Comparison of ENCODE assay signal across 14 cellular contexts in the genomic region with DNA sequence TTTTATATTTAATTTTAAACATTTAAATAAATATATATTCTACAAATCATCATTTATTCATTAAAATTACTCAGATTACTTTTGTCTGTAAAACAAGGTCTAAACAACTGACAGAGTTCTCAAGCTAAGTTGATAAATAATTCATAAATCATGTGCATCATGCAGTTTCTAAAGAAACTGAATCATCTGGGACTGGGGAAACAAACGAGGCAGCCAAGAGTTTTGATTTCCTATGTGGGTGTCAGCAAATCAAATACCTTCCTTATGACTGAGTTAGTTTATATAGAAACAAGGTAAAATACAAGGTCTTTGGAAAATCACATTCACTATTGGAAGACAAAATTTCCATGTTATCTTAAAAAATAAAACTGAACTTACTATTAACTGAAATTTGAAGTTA.
DNase-seq lines count a peak whose midpoint lies in the region; ATAC-seq, FAIRE-seq and TF ChIP-seq lines count a peak whose summit lies in the region.
"Had no signal": no experiment of that assay in that cellular context is flagged by ENCODE, and none has a peak within 500 bp of the region (broad histone marks: within the 10 kb centered on the region; RNA-seq: fewer than 3 reads in every experiment).

No MANE protein-coding gene starts in this region.

- no peaks in the 10 kb centered on the region for H3K9me3 Mint-ChIP-seq in brain
- H3K9me3 Mint-ChIP-seq in activated naive CD4-positive, alpha-beta T cell treated with anti-CD3 and anti-CD28 coated beads, Interleukin-2, amount 50 U/mL, for 72 hours = no peaks in the 10 kb centered on the region
- H3K9me3 Mint-ChIP-seq: central memory CD8-positive, alpha-beta T cell; stimulated activated memory B cell treated with anti-CD40 and anti-IgM and Interleukin-4, amounts not matched to agents 10 μg/mL and 1 μg/mL and 100 μg/mL, for 72 hours had no signal

- peak overlapping the region in 2 of 5 experiments; percentile 20 to 22 for H3K4me3 Mint-ChIP-seq in brain
- H3K4me3 Mint-ChIP-seq: central memory CD8-positive, alpha-beta T cell; stimulated activated memory B cell treated with anti-CD40 and anti-IgM and Interleukin-4, amounts not matched to agents 10 μg/mL and 1 μg/mL and 100 μg/mL, for 72 hours had no signal

- H3F3A ChIP-seq in MM.1S (ENCODE audit: insufficient read depth, low read length) = peaks cover 9% of the 10 kb centered on the region

- no peak overlapping the region for H3K4me3 ChIP-seq in A673 (ENCODE audit: low read depth, low read length, poor library complexity, severe bottlenecking)
- H3K4me3 ChIP-seq in MM.1S (ENCODE audit: low read length) = no peak overlapping the region

- peak overlapping the region; percentile 28 to 71 (median 43) for H3K27ac Mint-ChIP-seq in brain
- H3K27ac Mint-ChIP-seq in activated naive CD4-positive, alpha-beta T cell treated with anti-CD3 and anti-CD28 coated beads, Interleukin-2, amount 50 U/mL, for 72 hours = no peak overlapping the region
- H3K27ac Mint-ChIP-seq: stimulated activated memory B cell treated with anti-CD40 and anti-IgM and Interleukin-4, amounts not matched to agents 10 μg/mL and 1 μg/mL and 100 μg/mL, for 72 hours had no signal

- DNase-seq in A673 (ENCODE audit: low spot score) = peak; percentile 72
- DNase-seq in HTR-8/SVneo (ENCODE audit: insufficient read length, low spot score) = peak; percentile 42
- DNase-seq in iris pigment epithelial cell (ENCODE audit: low read depth) = peak; percentile 90
- no peak for DNase-seq in MM.1S
- no peak for DNase-seq in activated naive CD4-positive, alpha-beta T cell treated with anti-CD3 and anti-CD28 coated beads, Interleukin-2, amount 50 U/mL, for 72 hours (ENCODE audit: low spot score in 2 of 2)
- DNase-seq in foreskin melanocyte = no peak
- DNase-seq in HK-2 (ENCODE audit: unreplicated experiment) = no peak
- DNase-seq: activated CD4-positive, CD25-positive, alpha-beta regulatory T cell treated with anti-CD3 and anti-CD28 coated beads, Interleukin-2, amount 50 U/mL, for 72 hours; AML-193; KBM-7; SHP77 had no signal

- peak; percentile 59 for FAIRE-seq in HTR-8/SVneo (lab: Jason Lieb, UNC)

- no peak for ATAC-seq in activated naive CD4-positive, alpha-beta T cell treated with anti-CD3 and anti-CD28 coated beads, Interleukin-2, amount 50 U/mL, for 72 hours
- ATAC-seq: stimulated activated memory B cell treated with anti-CD40 and anti-IgM and Interleukin-4, amounts not matched to agents 10 μg/mL and 1 μg/mL and 100 μg/mL, for 72 hours had no signal

- H3K4me1 ChIP-seq in A673 (ENCODE audit: insufficient read depth, low read length, poor library complexity, severe bottlenecking) (peaks cover 41% of the 10 kb centered on the region), MM.1S (ENCODE audit: low read length) (peaks cover 30% of the 10 kb centered on the region)

- peaks cover 75% of the 10 kb centered on the region for H3K4me1 Mint-ChIP-seq in brain
- H3K4me1 Mint-ChIP-seq: central memory CD8-positive, alpha-beta T cell; stimulated activated memory B cell treated with anti-CD40 and anti-IgM and Interleukin-4, amounts not matched to agents 10 μg/mL and 1 μg/mL and 100 μg/mL, for 72 hours had no signal

- peaks cover 78% of the 10 kb centered on the region for H3K79me2 ChIP-seq in MM.1S (ENCODE audit: low read length)

- no peak overlapping the region for H2AFZ ChIP-seq in MM.1S (ENCODE audit: low read length)

- H3K36me3 ChIP-seq in A673 (ENCODE audit: insufficient read depth, low read length, poor library complexity, severe bottlenecking) = no peaks in the 10 kb centered on the region
- H3K36me3 ChIP-seq in MM.1S (replicated peaks; ENCODE audit: insufficient read depth, low read length) = no peaks in the 10 kb centered on the region

- no peaks in the 10 kb centered on the region for H3K36me3 Mint-ChIP-seq in brain
- H3K36me3 Mint-ChIP-seq in activated naive CD4-positive, alpha-beta T cell treated with anti-CD3 and anti-CD28 coated beads, Interleukin-2, amount 50 U/mL, for 72 hours = no peaks in the 10 kb centered on the region
- H3K36me3 Mint-ChIP-seq: stimulated activated memory B cell treated with anti-CD40 and anti-IgM and Interleukin-4, amounts not matched to agents 10 μg/mL and 1 μg/mL and 100 μg/mL, for 72 hours had no signal

- TF ChIP-seq CTCF in A673 (conservative IDR thresholded peaks at IDR 0.05; ENCODE audit: low read depth, low read length) = no peak
- TF ChIP-seq CTCF in brain (conservative IDR thresholded peaks at IDR 0.05) = no peak
- no peak for TF ChIP-seq CTCF in MM.1S (IDR thresholded peaks at IDR 0.05; ENCODE audit: low read length)

- POLR2A ChIA-PET in A673 (lab: Charles Lee; ENCODE audit: low non-redundant PET) = no interaction called here

- H3K27ac ChIP-seq in A673 (ENCODE audit: low read depth, low read length, poor library complexity, severe bottlenecking) = no peak overlapping the region
- no peak overlapping the region for H3K27ac ChIP-seq in MM.1S (ENCODE audit: low read length)

- CTCF ChIA-PET in A673 (lab: Charles Lee) = interaction anchor here (0.5 to 0.6 kb wide), 2 partner anchors 91 to 690 kb away, joined by 3 read pairs; no protein-coding TSS in a partner anchor

- H3K9me3 ChIP-seq in A673 (ENCODE audit: low read depth, low read length, poor library complexity, severe bottlenecking) = no peaks in the 10 kb centered on the region
- H3K9me3 ChIP-seq in MM.1S (replicated peaks; ENCODE audit: insufficient read depth, low read length) = no peaks in the 10 kb centered on the region

- no peak overlapping the region for H3K4me2 ChIP-seq in MM.1S (ENCODE audit: low read depth, low read length)

- no peaks in the 10 kb centered on the region for H3K27me3 Mint-ChIP-seq in brain
- H3K27me3 Mint-ChIP-seq: central memory CD8-positive, alpha-beta T cell; stimulated activated memory B cell treated with anti-CD40 and anti-IgM and Interleukin-4, amounts not matched to agents 10 μg/mL and 1 μg/mL and 100 μg/mL, for 72 hours had no signal

- H4K20me1 ChIP-seq in MM.1S (ENCODE audit: insufficient read depth, low read length) = no peaks in the 10 kb centered on the region

- no peaks in the 10 kb centered on the region for H3K9me2 ChIP-seq in MM.1S (replicated peaks; ENCODE audit: insufficient read depth, low read length)

- no TSS peak for BruUV-seq in A673 (replicated peaks; lab: Mats Ljungman, UMichigan)

- intact Hi-C loops in A673 (cut with micrococcal nuclease; ENCODE audit: unreplicated experiment) = no loop called here

- H3K27me3 ChIP-seq in A673 (replicated peaks; ENCODE audit: insufficient read depth, low read depth, low read length, poor library complexity) = no peaks in the 10 kb centered on the region
- H3K27me3 ChIP-seq in MM.1S (replicated peaks; ENCODE audit: insufficient read depth, low read length) = no peaks in the 10 kb centered on the region

- H3K9ac ChIP-seq in MM.1S (ENCODE audit: low read length) = no peak overlapping the region

Comparison
In these comparisons a context has a peak if more than half of its experiments do, and no peak if none do; other contexts are left out.
1. DNase-seq: peak in A673 (single experiment), HTR-8/SVneo (single experiment) and iris pigment epithelial cell (single experiment); none in MM.1S (single experiment), activated naive CD4-positive, alpha-beta T cell treated with anti-CD3 and anti-CD28 coated beads, Interleukin-2, amount 50 U/mL, for 72 hours (0 of 2), foreskin melanocyte (single experiment) and HK-2 (single experiment).
2. H3K27ac Mint-ChIP-seq: peak in brain (5 of 5); none in activated naive CD4-positive, alpha-beta T cell treated with anti-CD3 and anti-CD28 coated beads, Interleukin-2, amount 50 U/mL, for 72 hours (0 of 2).